Comparison of ENCODE assay signal across 25 cellular contexts in the genomic region with DNA sequence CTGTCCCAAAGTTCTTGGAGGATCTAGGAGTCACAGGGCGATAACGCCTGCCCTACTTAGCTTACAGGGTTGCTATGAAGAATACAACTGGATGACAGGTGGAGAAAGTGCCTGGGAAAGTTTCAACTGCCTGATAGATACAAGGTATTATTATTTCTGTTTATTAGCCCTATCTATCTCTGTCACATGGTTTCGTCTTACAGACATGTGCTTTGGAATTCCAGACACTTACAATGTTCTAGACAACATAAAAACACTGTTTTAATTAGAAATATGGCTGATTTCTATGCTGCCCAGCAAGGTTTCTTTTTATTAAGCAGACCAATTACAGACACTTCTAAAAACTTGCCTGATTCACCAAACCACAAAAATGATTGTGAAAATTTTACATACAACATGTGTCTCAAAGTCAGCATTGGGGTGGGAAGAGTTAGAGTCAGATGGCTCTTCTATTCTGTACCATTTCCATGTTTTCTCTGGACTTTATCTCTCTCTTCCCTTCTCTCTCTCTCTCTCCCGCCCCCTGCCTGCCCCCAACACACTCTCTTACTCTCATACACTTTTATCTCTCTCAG. TPM values are rescaled to one million over a fixed set of nuclear protein-coding genes. Genes with fewer than 3 reads are reported as not detected.
DNase-seq lines count a peak whose midpoint lies in the region; ATAC-seq lines count a peak whose summit lies in the region.
"Had no signal": no experiment of that assay in that cellular context is flagged by ENCODE, and none has a peak within 500 bp of the region (broad histone marks: within the 10 kb centered on the region; RNA-seq: fewer than 3 reads in every experiment).

No MANE protein-coding gene starts in this region.

- H3K27me3 Mint-ChIP-seq in activated T-cell treated with anti-CD3 and anti-CD28 coated beads, Interleukin-2, amount 50 U/mL, for 72 hours (ENCODE audit: low read depth), result no peaks in the 10 kb centered on the region
- no peaks in the 10 kb centered on the region for H3K27me3 Mint-ChIP-seq in IgD-negative memory B cell
- no peaks in the 10 kb centered on the region for H3K27me3 Mint-ChIP-seq in activated naive CD8-positive, alpha-beta T cell treated with anti-CD3 and anti-CD28 coated beads, Interleukin-2, amount 50 U/mL, for 24 hours
- H3K27me3 Mint-ChIP-seq in naive thymus-derived CD8-positive, alpha-beta T cell, result no peaks in the 10 kb centered on the region

- H3K27ac Mint-ChIP-seq in activated T-cell treated with anti-CD3 and anti-CD28 coated beads, Interleukin-2, amount 50 U/mL, for 72 hours, result peak overlapping the region; percentile 89
- H3K27ac Mint-ChIP-seq in IgD-negative memory B cell, result peak overlapping the region; percentile 9 to 67 (median 62)
- peak overlapping the region; percentile 78 for H3K27ac Mint-ChIP-seq in activated naive CD8-positive, alpha-beta T cell treated with anti-CD3 and anti-CD28 coated beads, Interleukin-2, amount 50 U/mL, for 24 hours
- peak overlapping the region; percentile 60 to 89 (median 82) for H3K27ac Mint-ChIP-seq in naive thymus-derived CD8-positive, alpha-beta T cell
- H3K27ac Mint-ChIP-seq: endodermal cell, nephron progenitor cell had no signal

- H3K36me3 Mint-ChIP-seq in activated T-cell treated with anti-CD3 and anti-CD28 coated beads, Interleukin-2, amount 50 U/mL, for 72 hours (ENCODE audit: insufficient read depth in 2 of 2), result peaks cover 9 to 37% of the 10 kb centered on the region in 2 donors
- peaks cover 2% of the 10 kb centered on the region for H3K36me3 Mint-ChIP-seq in IgD-negative memory B cell
- H3K36me3 Mint-ChIP-seq in activated naive CD8-positive, alpha-beta T cell treated with anti-CD3 and anti-CD28 coated beads, Interleukin-2, amount 50 U/mL, for 24 hours (ENCODE audit: low read depth), result peaks cover 72% of the 10 kb centered on the region
- peaks cover 0 to 69% (median 13%) of the 10 kb centered on the region in 3 donors for H3K36me3 Mint-ChIP-seq in naive thymus-derived CD8-positive, alpha-beta T cell

- no peak for ATAC-seq in activated T-cell treated with anti-CD3 and anti-CD28 coated beads, Interleukin-2, amount 50 U/mL, for 72 hours (replicated peaks in 1 of 2)
- ATAC-seq in activated naive CD8-positive, alpha-beta T cell treated with anti-CD3 and anti-CD28 coated beads, Interleukin-2, amount 50 U/mL, for 24 hours, result no peak
- ATAC-seq in naive thymus-derived CD8-positive, alpha-beta T cell, result no peak

- H3K9me3 Mint-ChIP-seq in activated T-cell treated with anti-CD3 and anti-CD28 coated beads, Interleukin-2, amount 50 U/mL, for 72 hours, result no peaks in the 10 kb centered on the region
- H3K9me3 Mint-ChIP-seq in IgD-negative memory B cell, result no peaks in the 10 kb centered on the region
- no peaks in the 10 kb centered on the region for H3K9me3 Mint-ChIP-seq in activated naive CD8-positive, alpha-beta T cell treated with anti-CD3 and anti-CD28 coated beads, Interleukin-2, amount 50 U/mL, for 24 hours
- H3K9me3 Mint-ChIP-seq in naive thymus-derived CD8-positive, alpha-beta T cell, result no peaks in the 10 kb centered on the region
- H3K9me3 Mint-ChIP-seq: endodermal cell, nephron progenitor cell had no signal

- POLR2A ChIA-PET in naive thymus-derived CD8-positive, alpha-beta T cell (lab: Charles Lee), result interaction anchor here (0.6 to 1.3 kb wide), 2 partner anchors 11 to 42 kb away, joined by 5 to 6 read pairs; no protein-coding TSS in a partner anchor

- peaks cover 83% of the 10 kb centered on the region for H3K4me1 Mint-ChIP-seq in activated T-cell treated with anti-CD3 and anti-CD28 coated beads, Interleukin-2, amount 50 U/mL, for 72 hours (ENCODE audit: low read depth)
- peaks cover 4 to 11% (median 7%) of the 10 kb centered on the region in 3 donors for H3K4me1 Mint-ChIP-seq in IgD-negative memory B cell
- peaks cover 69% of the 10 kb centered on the region for H3K4me1 Mint-ChIP-seq in activated naive CD8-positive, alpha-beta T cell treated with anti-CD3 and anti-CD28 coated beads, Interleukin-2, amount 50 U/mL, for 24 hours
- peaks cover 31 to 66% (median 54%) of the 10 kb centered on the region in 4 donors for H3K4me1 Mint-ChIP-seq in naive thymus-derived CD8-positive, alpha-beta T cell

- no peak for DNase-seq in activated T-cell treated with anti-CD3 and anti-CD28 coated beads, Interleukin-2, amount 50 U/mL, for 72 hours
- DNase-seq in activated T-cell treated with anti-CD3 and anti-CD28 coated beads for 4 hours (no peak), COLO668 (lab: John Stamatoyannopoulos, UW; ENCODE audit: unreplicated experiment) (no peak), AG08395 (ENCODE audit: low spot score) (no peak), COLO829 (ENCODE audit: low spot score) (no peak)
- no peak for DNase-seq in activated naive CD8-positive, alpha-beta T cell treated with anti-CD3 and anti-CD28 coated beads, Interleukin-2, amount 50 U/mL, for 24 hours
- DNase-seq in naive thymus-derived CD8-positive, alpha-beta T cell, result no peak
- DNase-seq: activated CD4-positive, alpha-beta T cell treated with anti-CD3 and anti-CD28 coated beads, Interleukin-2, amount 50 U/mL, for 4 hours; DMS 273 treated with DMSO at 0.1 percent for 48 hours; endodermal cell; esophagus squamous epithelium; islet precursor cell; midbrain; NCI-H1105; nephron progenitor cell; ovary; retina; spleen; stimulated activated CD4-positive, alpha-beta T cell treated with anti-CD3 and anti-CD28 coated beads, Interleukin-2, amount 100 ng/mL, for 48 hours; thyroid gland had no signal

- peak overlapping the region in 1 of 2 donors; percentile 29 for H3K4me3 Mint-ChIP-seq in activated T-cell treated with anti-CD3 and anti-CD28 coated beads, Interleukin-2, amount 50 U/mL, for 72 hours
- H3K4me3 Mint-ChIP-seq in IgD-negative memory B cell, result no peak overlapping the region
- no peak overlapping the region for H3K4me3 Mint-ChIP-seq in activated naive CD8-positive, alpha-beta T cell treated with anti-CD3 and anti-CD28 coated beads, Interleukin-2, amount 50 U/mL, for 24 hours
- H3K4me3 Mint-ChIP-seq in naive thymus-derived CD8-positive, alpha-beta T cell, result no peak overlapping the region
- H3K4me3 Mint-ChIP-seq: endodermal cell, nephron progenitor cell had no signal

RNA-seq across cellular contexts. Expression of a gene that starts 50.0 kb away (rescaled TPM):
- not detected for total RNA-seq in activated T-cell treated with anti-CD3 and anti-CD28 coated beads, Interleukin-2, amount 50 U/mL, for 72 hours
- polyA plus RNA-seq in IgD-negative memory B cell, result not detected
- not detected for total RNA-seq in naive thymus-derived CD8-positive, alpha-beta T cell
- not detected for polyA plus RNA-seq in naive thymus-derived CD8-positive, alpha-beta T cell
- total RNA-seq: bronchial epithelial cell, esophagus squamous epithelium, liver, ovary, SJSA1, spleen, thyroid gland had no signal
- polyA plus RNA-seq: adipose tissue, liver, ovary, spleen had no signal
